Comparison of ENCODE assay signal across 8 cellular contexts in genomic region chr14:29392287-29392686, GRCh38.
"Had no signal": no experiment of that assay in that cellular context is flagged by ENCODE, and none has a peak within 500 bp of the region (broad histone marks: within the 10 kb centered on the region; RNA-seq: fewer than 3 reads in every experiment).

No MANE protein-coding gene starts in this region.

- H3K9me3 ChIP-seq: HAP-1 had no signal

- H3K27ac ChIP-seq: GM23248 had no signal

- H3K36me3 ChIP-seq: HAP-1 had no signal

- H3K4me1 ChIP-seq: HAP-1 had no signal

- ATAC-seq: HCT116, HepG2 had no signal

- H3K9ac ChIP-seq: GM23248 had no signal

- H2AFZ ChIP-seq: GM23248 had no signal

- DNase-seq: GM23248, GOT3, H7, HFFc6, KBM-7 had no signal

- FAIRE-seq: HepG2 had no signal

- H3K4me3 ChIP-seq: GM23248, HAP-1 had no signal
